ENCODE assay signal across 26 cellular contexts in genomic region chr7:149154021-149154420, GRCh38.
"Had no signal": no experiment of that assay in that cellular context is flagged by ENCODE, and none has a peak within 500 bp of the region (broad histone marks: within the 10 kb centered on the region; RNA-seq: fewer than 3 reads in every experiment).

No MANE protein-coding gene starts in this region.

- H3K27ac Mint-ChIP-seq: activated CD4-positive, alpha-beta T cell treated with anti-CD3 and anti-CD28 coated beads, Interleukin-2, amount 10 ng/mL, durations not matched to agents 24 days and 14 days; activated naive CD4-positive, alpha-beta T cell treated with anti-CD3 and anti-CD28 coated beads for 36 hours; activated naive CD8-positive, alpha-beta T cell treated with anti-CD3 and anti-CD28 coated beads, Interleukin-2, amount 10 ng/mL, durations not matched to agents 7 days and 5 days; activated T-helper 17 cell treated with anti-CD3 and anti-CD28 coated beads, Interleukin-2, amount 50 U/mL, for 72 hours; T-cell had no signal

- DNase-seq: activated CD4-positive, alpha-beta T cell treated with anti-CD3 and anti-CD28 coated beads for 1 hour; activated CD4-positive, alpha-beta T cell treated with anti-CD3 and anti-CD28 coated beads, Interleukin-2, amount 10 ng/mL, durations not matched to agents 24 days and 14 days; activated CD4-positive, alpha-beta T cell treated with anti-CD3 and anti-CD28 coated beads, Interleukin-2, amount 50 U/mL, for 48 hours; activated gamma-delta T cell; activated naive CD4-positive, alpha-beta T cell treated with anti-CD3 and anti-CD28 coated beads for 36 hours; activated naive CD8-positive, alpha-beta T cell treated with anti-CD3 and anti-CD28 coated beads, Interleukin-2, amount 10 ng/mL, durations not matched to agents 7 days and 5 days; activated T-cell treated with anti-CD3 and anti-CD28 coated beads for 4 hours; activated T-cell treated with anti-CD3 and anti-CD28 coated beads, Interleukin-2, amount 50 U/mL, for 48 hours; adrenal gland; anterior cingulate cortex; caudate nucleus; MG63; MV-4-11; NCI-H1105; NCI-H1436; NCI-H1694 treated with DMSO at 0.1 percent for 48 hours; NCI-H2029 treated with DMSO at 0.1 percent for 48 hours; NCI-H345; NCI-H510A; NCI-H526 treated with DMSO at 0.1 percent for 48 hours; T-cell; WERI-Rb-1 had no signal

- ATAC-seq: activated T-helper 17 cell treated with anti-CD3 and anti-CD28 coated beads, Interleukin-2, amount 50 U/mL, for 72 hours; Right ventricle myocardium inferior; T-cell had no signal

- H3K4me1 ChIP-seq: breast epithelium had no signal

- H3K4me3 ChIP-seq: adrenal gland, breast epithelium, MG63, SK-N-MC had no signal

- H3K9me3 ChIP-seq: adrenal gland, breast epithelium, MG63 had no signal

- H3K27me3 ChIP-seq: adrenal gland, breast epithelium, MG63 had no signal

- H3K4me3 Mint-ChIP-seq: activated CD4-positive, alpha-beta T cell treated with anti-CD3 and anti-CD28 coated beads, Interleukin-2, amount 10 ng/mL, durations not matched to agents 24 days and 14 days; activated naive CD4-positive, alpha-beta T cell treated with anti-CD3 and anti-CD28 coated beads for 36 hours; activated naive CD8-positive, alpha-beta T cell treated with anti-CD3 and anti-CD28 coated beads, Interleukin-2, amount 10 ng/mL, durations not matched to agents 7 days and 5 days; activated T-helper 17 cell treated with anti-CD3 and anti-CD28 coated beads, Interleukin-2, amount 50 U/mL, for 72 hours; T-cell had no signal

- H3K9me3 Mint-ChIP-seq: activated naive CD4-positive, alpha-beta T cell treated with anti-CD3 and anti-CD28 coated beads for 36 hours; activated T-helper 17 cell treated with anti-CD3 and anti-CD28 coated beads, Interleukin-2, amount 50 U/mL, for 72 hours; T-cell had no signal

- H3K27ac ChIP-seq: adrenal gland, breast epithelium, SK-N-MC, WERI-Rb-1 had no signal

- H3K36me3 ChIP-seq: breast epithelium had no signal
